ENCODE assay signal across 1 cellular context in genomic region chr9:87878930-87879603, GRCh38.
TF ChIP-seq lines count a peak whose summit lies in the region.

No MANE protein-coding gene starts in this region.

TF ChIP-seq in K562, 482 proteins besides CTCF, POLR2A, EP300 and RAD21 (continued from another document):
- TF ChIP-seq, protein P1, sequence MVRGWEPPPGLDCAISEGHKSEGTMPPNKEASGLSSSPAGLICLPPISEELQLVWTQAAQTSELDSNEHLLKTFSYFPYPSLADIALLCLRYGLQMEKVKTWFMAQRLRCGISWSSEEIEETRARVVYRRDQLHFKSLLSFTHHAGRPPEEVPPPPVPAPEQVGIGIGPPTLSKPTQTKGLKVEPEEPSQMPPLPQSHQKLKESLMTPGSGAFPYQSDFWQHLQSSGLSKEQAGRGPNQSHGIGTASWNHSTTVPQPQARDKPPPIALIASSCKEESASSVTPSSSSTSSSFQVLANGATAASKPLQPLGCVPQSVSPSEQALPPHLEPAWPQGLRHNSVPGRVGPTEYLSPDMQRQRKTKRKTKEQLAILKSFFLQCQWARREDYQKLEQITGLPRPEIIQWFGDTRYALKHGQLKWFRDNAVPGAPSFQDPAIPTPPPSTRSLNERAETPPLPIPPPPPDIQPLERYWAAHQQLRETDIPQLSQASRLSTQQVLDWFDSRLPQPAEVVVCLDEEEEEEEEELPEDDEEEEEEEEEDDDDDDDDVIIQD (CRISPR knock-in tag; IDR thresholded peaks at IDR 0.05): no peak
- TF ChIP-seq, protein P2, sequence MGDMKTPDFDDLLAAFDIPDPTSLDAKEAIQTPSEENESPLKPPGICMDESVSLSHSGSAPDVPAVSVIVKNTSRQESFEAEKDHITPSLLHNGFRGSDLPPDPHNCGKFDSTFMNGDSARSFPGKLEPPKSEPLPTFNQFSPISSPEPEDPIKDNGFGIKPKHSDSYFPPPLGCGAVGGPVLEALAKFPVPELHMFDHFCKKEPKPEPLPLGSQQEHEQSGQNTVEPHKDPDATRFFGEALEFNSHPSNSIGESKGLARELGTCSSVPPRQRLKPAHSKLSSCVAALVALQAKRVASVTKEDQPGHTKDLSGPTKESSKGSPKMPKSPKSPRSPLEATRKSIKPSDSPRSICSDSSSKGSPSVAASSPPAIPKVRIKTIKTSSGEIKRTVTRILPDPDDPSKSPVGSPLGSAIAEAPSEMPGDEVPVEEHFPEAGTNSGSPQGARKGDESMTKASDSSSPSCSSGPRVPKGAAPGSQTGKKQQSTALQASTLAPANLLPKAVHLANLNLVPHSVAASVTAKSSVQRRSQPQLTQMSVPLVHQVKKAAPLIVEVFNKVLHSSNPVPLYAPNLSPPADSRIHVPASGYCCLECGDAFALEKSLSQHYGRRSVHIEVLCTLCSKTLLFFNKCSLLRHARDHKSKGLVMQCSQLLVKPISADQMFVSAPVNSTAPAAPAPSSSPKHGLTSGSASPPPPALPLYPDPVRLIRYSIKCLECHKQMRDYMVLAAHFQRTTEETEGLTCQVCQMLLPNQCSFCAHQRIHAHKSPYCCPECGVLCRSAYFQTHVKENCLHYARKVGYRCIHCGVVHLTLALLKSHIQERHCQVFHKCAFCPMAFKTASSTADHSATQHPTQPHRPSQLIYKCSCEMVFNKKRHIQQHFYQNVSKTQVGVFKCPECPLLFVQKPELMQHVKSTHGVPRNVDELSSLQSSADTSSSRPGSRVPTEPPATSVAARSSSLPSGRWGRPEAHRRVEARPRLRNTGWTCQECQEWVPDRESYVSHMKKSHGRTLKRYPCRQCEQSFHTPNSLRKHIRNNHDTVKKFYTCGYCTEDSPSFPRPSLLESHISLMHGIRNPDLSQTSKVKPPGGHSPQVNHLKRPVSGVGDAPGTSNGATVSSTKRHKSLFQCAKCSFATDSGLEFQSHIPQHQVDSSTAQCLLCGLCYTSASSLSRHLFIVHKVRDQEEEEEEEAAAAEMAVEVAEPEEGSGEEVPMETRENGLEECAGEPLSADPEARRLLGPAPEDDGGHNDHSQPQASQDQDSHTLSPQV (IDR thresholded peaks at IDR 0.05): 0 out of 2 replicates have a peak, but pooled peaks have one; percentile 22
- TF ChIP-seq MBD1 (CRISPR knock-in tag; IDR thresholded peaks at IDR 0.05) (no peak), ZNF316 (IDR thresholded peaks at IDR 0.05) (peak; percentile 78), SMAD4 (CRISPR knock-in tag; conservative IDR thresholded peaks at IDR 0.05) (no peak), C11orf30 (IDR thresholded peaks at IDR 0.05; ENCODE audit: low read depth) (peak; percentile 82)
